In the genomic region with DNA sequence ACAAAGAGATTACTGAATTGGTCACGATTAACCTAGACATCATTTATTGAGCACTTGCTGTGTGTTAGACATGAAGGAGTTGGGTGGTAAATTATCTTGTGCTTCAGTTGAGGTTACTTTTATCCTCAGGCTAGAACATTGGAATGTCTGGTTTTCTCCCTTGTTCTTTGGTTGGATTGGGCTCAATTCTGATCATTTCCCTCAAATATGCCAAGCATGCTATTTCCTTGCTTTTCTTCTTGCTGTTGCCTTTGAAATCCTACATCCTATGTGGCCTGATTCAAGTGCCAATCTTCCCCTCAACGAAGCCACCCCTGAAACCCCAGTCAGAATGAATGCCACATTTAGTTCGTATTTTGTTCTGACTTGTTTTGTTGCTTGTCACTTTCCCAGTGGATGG, we compare ENCODE assay signal across 1 cellular context.
TF ChIP-seq lines count a peak whose summit lies in the region.

No MANE protein-coding gene starts in this region.

TF ChIP-seq in GM23338, 12 proteins besides CTCF, POLR2A, EP300 and RAD21 (continued from another document):
- TF ChIP-seq, protein P1, sequence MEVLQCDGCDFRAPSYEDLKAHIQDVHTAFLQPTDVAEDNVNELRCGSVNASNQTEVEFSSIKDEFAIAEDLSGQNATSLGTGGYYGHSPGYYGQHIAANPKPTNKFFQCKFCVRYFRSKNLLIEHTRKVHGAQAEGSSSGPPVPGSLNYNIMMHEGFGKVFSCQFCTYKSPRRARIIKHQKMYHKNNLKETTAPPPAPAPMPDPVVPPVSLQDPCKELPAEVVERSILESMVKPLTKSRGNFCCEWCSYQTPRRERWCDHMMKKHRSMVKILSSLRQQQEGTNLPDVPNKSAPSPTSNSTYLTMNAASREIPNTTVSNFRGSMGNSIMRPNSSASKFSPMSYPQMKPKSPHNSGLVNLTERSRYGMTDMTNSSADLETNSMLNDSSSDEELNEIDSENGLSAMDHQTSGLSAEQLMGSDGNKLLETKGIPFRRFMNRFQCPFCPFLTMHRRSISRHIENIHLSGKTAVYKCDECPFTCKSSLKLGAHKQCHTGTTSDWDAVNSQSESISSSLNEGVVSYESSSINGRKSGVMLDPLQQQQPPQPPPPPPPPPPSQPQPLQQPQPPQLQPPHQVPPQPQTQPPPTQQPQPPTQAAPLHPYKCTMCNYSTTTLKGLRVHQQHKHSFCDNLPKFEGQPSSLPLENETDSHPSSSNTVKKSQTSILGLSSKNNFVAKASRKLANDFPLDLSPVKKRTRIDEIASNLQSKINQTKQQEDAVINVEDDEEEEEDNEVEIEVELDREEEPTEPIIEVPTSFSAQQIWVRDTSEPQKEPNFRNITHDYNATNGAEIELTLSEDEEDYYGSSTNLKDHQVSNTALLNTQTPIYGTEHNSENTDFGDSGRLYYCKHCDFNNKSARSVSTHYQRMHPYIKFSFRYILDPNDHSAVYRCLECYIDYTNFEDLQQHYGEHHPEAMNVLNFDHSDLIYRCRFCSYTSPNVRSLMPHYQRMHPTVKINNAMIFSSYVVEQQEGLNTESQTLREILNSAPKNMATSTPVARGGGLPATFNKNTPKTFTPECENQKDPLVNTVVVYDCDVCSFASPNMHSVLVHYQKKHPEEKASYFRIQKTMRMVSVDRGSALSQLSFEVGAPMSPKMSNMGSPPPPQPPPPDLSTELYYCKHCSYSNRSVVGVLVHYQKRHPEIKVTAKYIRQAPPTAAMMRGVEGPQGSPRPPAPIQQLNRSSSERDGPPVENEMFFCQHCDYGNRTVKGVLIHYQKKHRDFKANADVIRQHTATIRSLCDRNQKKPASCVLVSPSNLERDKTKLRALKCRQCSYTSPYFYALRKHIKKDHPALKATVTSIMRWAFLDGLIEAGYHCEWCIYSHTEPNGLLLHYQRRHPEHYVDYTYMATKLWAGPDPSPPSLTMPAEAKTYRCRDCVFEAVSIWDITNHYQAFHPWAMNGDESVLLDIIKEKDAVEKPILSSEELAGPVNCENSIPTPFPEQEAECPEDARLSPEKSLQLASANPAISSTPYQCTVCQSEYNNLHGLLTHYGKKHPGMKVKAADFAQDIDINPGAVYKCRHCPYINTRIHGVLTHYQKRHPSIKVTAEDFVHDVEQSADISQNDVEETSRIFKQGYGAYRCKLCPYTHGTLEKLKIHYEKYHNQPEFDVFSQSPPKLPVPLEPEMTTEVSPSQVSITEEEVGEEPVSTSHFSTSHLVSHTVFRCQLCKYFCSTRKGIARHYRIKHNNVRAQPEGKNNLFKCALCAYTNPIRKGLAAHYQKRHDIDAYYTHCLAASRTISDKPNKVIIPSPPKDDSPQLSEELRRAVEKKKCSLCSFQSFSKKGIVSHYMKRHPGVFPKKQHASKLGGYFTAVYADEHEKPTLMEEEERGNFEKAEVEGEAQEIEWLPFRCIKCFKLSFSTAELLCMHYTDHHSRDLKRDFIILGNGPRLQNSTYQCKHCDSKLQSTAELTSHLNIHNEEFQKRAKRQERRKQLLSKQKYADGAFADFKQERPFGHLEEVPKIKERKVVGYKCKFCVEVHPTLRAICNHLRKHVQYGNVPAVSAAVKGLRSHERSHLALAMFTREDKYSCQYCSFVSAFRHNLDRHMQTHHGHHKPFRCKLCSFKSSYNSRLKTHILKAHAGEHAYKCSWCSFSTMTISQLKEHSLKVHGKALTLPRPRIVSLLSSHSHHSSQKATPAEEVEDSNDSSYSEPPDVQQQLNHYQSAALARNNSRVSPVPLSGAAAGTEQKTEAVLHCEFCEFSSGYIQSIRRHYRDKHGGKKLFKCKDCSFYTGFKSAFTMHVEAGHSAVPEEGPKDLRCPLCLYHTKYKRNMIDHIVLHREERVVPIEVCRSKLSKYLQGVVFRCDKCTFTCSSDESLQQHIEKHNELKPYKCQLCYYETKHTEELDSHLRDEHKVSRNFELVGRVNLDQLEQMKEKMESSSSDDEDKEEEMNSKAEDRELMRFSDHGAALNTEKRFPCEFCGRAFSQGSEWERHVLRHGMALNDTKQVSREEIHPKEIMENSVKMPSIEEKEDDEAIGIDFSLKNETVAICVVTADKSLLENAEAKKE (CRISPR knock-in tag; IDR thresholded peaks at IDR 0.05) = no peak
- TF ChIP-seq ZNF114 (CRISPR knock-in tag; IDR thresholded peaks at IDR 0.05) = no peak
